8 cellular contexts compared by ENCODE assay signal in genomic region chr2:58046335-58046584, GRCh38. TPM values are rescaled to one million over a fixed set of nuclear protein-coding genes. Genes with fewer than 3 reads are reported as not detected.
DNase-seq lines count a peak whose midpoint lies in the region; ATAC-seq and TF ChIP-seq lines count a peak whose summit lies in the region.

No MANE protein-coding gene starts in this region.

- H3K27ac Mint-ChIP-seq in endothelial cell (ENCODE audit: unreplicated experiment) (peak overlapping the region; percentile 52), neural progenitor cell (peak overlapping the region; percentile 33)

- peaks cover 24% of the 10 kb centered on the region for H3K4me1 ChIP-seq in neural progenitor cell

- H3K79me2 ChIP-seq in neural progenitor cell (ENCODE audit: low read depth): peaks cover 27% of the 10 kb centered on the region

- H3K4me3 Mint-ChIP-seq in endothelial cell (ENCODE audit: unreplicated experiment): peak overlapping the region; percentile 87
- H3K4me3 Mint-ChIP-seq in neural progenitor cell: peak overlapping the region; percentile 82

- H3K36me3 Mint-ChIP-seq in endothelial cell (ENCODE audit: low read depth, unreplicated experiment) (no peaks in the 10 kb centered on the region), neural progenitor cell (peaks cover 9% of the 10 kb centered on the region)

- H3K27me3 Mint-ChIP-seq in endothelial cell (ENCODE audit: unreplicated experiment): no peaks in the 10 kb centered on the region
- H3K27me3 Mint-ChIP-seq in neural progenitor cell (ENCODE audit: insufficient read depth, low read depth): peaks cover 3% of the 10 kb centered on the region

- peak overlapping the region; percentile 72 for H3K4me2 ChIP-seq in neural progenitor cell

- no peaks in the 10 kb centered on the region for H3K4me1 Mint-ChIP-seq in endothelial cell (ENCODE audit: unreplicated experiment)
- H3K4me1 Mint-ChIP-seq in neural progenitor cell: peaks cover 10% of the 10 kb centered on the region

- peaks cover 18% of the 10 kb centered on the region for H3F3A ChIP-seq in neural progenitor cell (ENCODE audit: low read depth)

- no peaks in the 10 kb centered on the region for H3K9me3 Mint-ChIP-seq in endothelial cell (ENCODE audit: unreplicated experiment)
- peaks cover 3% of the 10 kb centered on the region for H3K9me3 Mint-ChIP-seq in neural progenitor cell

- no peaks in the 10 kb centered on the region for H3K27me3 ChIP-seq in neural progenitor cell

- ATAC-seq in GM18511 (IDR thresholded peaks at IDR 0.05; ENCODE audit: unreplicated experiment): peak; percentile 21
- ATAC-seq in GM19452 (IDR thresholded peaks at IDR 0.05; ENCODE audit: unreplicated experiment): no peak

- H3K4me3 ChIP-seq in LNCaP clone FGC (ENCODE audit: low read depth, low read length) (peak overlapping the region; percentile 66), neural progenitor cell (peak overlapping the region; percentile 59)

- no peaks in the 10 kb centered on the region for H3K9me3 ChIP-seq in neural progenitor cell (ENCODE audit: low read depth)

- H4K20me1 ChIP-seq in neural progenitor cell (ENCODE audit: low read depth): no peaks in the 10 kb centered on the region

- peak overlapping the region; percentile 92 for H3K27ac ChIP-seq in neural progenitor cell

- peak overlapping the region; percentile 31 for H3K9ac ChIP-seq in neural progenitor cell

- H3K36me3 ChIP-seq in neural progenitor cell: peaks cover 10% of the 10 kb centered on the region

- DNase-seq in LNCaP clone FGC (ENCODE audit: low read depth) (no peak), endothelial cell (ENCODE audit: low spot score) (no peak), neural progenitor cell (ENCODE audit: low spot score) (no peak), NCI-H526 treated with DMSO at 0.1 percent for 48 hours (lab: John Stamatoyannopoulos, UW) (no peak), NCI-H1048 (lab: John Stamatoyannopoulos, UW) (no peak), activated gamma-delta T cell (lab: John Stamatoyannopoulos, UW) (no peak)

- no peak for TF ChIP-seq CTCF in LNCaP clone FGC (IDR thresholded peaks at IDR 0.05; ENCODE audit: control insufficient read depth, extremely low read depth, insufficient read depth)
- TF ChIP-seq CTCF in endothelial cell (IDR thresholded peaks at IDR 0.05; ENCODE audit: unreplicated experiment): no peak
- TF ChIP-seq CTCF in neural progenitor cell (IDR thresholded peaks at IDR 0.05): no peak

- H2AFZ ChIP-seq in neural progenitor cell (replicated peaks): peak overlapping the region; percentile 94

RNA-seq across cellular contexts. Expression of gene VRK2, which starts 0.3 kb away (rescaled TPM):
- total RNA-seq in endothelial cell (ENCODE audit: unreplicated experiment): 18.3 TPM
- 24.1 and 39.2 TPM in 2 replicates for total RNA-seq in neural progenitor cell (ENCODE audit: low replicate concordance)
